ENCODE assay signal across 8 cellular contexts in the genomic region with DNA sequence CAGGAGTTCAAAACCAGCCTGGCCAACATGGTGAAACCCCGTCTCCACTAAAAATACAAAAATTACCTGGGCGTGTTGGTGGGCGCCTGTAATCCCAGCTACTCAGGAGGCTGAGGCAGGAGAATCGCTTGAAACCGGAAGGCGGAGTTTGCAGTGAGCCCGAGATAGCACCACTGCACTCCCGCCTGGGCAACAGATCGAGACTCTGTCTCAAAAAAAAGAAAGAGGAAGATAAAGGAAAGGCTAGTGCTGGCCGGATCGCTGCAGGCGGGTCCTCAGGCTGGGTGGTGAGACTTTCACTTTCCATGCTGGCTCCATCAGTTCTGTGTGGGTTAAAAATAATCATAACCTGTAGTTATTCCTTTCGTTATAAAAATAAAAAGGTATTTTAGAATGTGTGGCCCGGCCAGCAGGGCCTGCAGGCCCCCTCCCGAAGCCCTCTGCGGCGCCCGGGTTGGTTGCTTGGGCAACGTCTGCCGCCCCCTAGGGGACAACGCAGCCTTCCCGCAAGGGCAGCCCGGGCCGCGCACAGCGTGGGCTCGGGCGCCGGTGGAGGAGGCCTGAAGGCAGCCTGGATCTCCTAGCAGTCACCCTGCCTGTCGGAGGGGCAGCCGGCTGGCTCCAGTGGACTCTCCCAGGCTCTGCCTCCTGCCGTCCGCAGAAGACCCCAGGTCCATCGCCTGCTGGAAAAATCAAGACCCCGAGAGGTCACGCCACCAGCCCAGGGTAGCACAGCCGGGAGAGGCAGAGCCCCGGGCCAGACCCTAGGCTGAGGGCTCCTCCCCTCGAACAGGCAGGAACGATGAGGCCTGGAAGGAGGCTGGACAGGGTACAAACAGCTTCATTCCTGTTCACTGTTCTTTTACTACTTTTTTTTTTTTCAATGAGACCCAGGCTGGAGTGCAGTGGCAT. TPM values are rescaled to one million over a fixed set of nuclear protein-coding genes. Genes with fewer than 3 reads are reported as not detected.
A peak's percentile ranks its signal among the peaks of the same experiment; 100 is the strongest.
DNase-seq lines count a peak whose midpoint lies in the region; ATAC-seq and TF ChIP-seq lines count a peak whose summit lies in the region.

No MANE protein-coding gene starts in this region.

- POLR2A ChIA-PET in GM10248 (lab: Yijun Ruan, JAX) (interaction anchor here (0.6 kb wide), 1 partner anchor 168 kb away, joined by 3 read pairs; no protein-coding TSS in a partner anchor), HEK293T (lab: Yijun Ruan, JAX) (no interaction called here)

- no peaks in the 10 kb centered on the region for H3K27me3 ChIP-seq in foreskin keratinocyte

- DNase-seq in GM10248 (ENCODE audit: extremely low spot score) (peak; percentile 83), HEK293T (ENCODE audit: extremely low spot score) (peak; percentile 89), NOMO-1 treated with DMSO at 0.1 percent for 48 hours (lab: John Stamatoyannopoulos, UW; ENCODE audit: unreplicated experiment) (peak; percentile 77), activated T-helper 1 cell treated with Interleukin-2 at 50 U/mL for 16 hours (ENCODE audit: low read depth) (peak; percentile 60), foreskin keratinocyte (no peak), pons (ENCODE audit: low spot score) (peak; percentile 51), type B pancreatic cell (ENCODE audit: extremely low spot score, unreplicated experiment) (no peak), RKO (ENCODE audit: low spot score) (no peak)

- TF ChIP-seq CTCF in GM10248 (IDR thresholded peaks at IDR 0.05; ENCODE audit: control extremely low read depth, extremely low read depth, low read depth, missing control alignments) (peak; percentile 79), foreskin keratinocyte (conservative IDR thresholded peaks at IDR 0.05) (peak; percentile 61), type B pancreatic cell (conservative IDR thresholded peaks at IDR 0.05) (peak; percentile 81)

- no peaks in the 10 kb centered on the region for H3K27me3 Mint-ChIP-seq in type B pancreatic cell

- ATAC-seq in foreskin keratinocyte: peak; percentile 47

- no peak overlapping the region for H3K4me3 Mint-ChIP-seq in type B pancreatic cell

- no peak overlapping the region for H3K27ac ChIP-seq in foreskin keratinocyte

- CTCF ChIA-PET in GM10248 (lab: Yijun Ruan, JAX) (interaction anchor here (0.6 to 3.3 kb wide), 11 partner anchors 8 to 72 kb away, joined by 3 to 16 read pairs (median 5); no protein-coding TSS in a partner anchor), HEK293T (lab: Yijun Ruan, JAX) (interaction anchor here (0.9 kb wide), 1 partner anchor 9 kb away, joined by 3 read pairs; no protein-coding TSS in a partner anchor)

- H3K4me1 ChIP-seq in foreskin keratinocyte: peaks cover 10% of the 10 kb centered on the region

- no peaks in the 10 kb centered on the region for H3K9me3 Mint-ChIP-seq in type B pancreatic cell

- H3K27ac Mint-ChIP-seq in type B pancreatic cell: no peak overlapping the region

- H3K4me1 Mint-ChIP-seq in type B pancreatic cell (ENCODE audit: unreplicated experiment): no peaks in the 10 kb centered on the region

- no peaks in the 10 kb centered on the region for H3K36me3 Mint-ChIP-seq in type B pancreatic cell

TF ChIP-seq in HEK293T, 16 proteins besides CTCF, POLR2A, EP300 and RAD21:
- TF ChIP-seq L3MBTL2 (conservative IDR thresholded peaks at IDR 0.05): no peak
- no peak for TF ChIP-seq FOXM1 (IDR thresholded peaks at IDR 0.05; ENCODE audit: borderline replicate concordance)
- no peak for TF ChIP-seq SUZ12 (IDR thresholded peaks at IDR 0.05)
- TF ChIP-seq BHLHE40 (IDR thresholded peaks at IDR 0.05; ENCODE audit: borderline replicate concordance): no peak
- TF ChIP-seq SP1 (IDR thresholded peaks at IDR 0.05): no peak
- no peak for TF ChIP-seq TARDBP (IDR thresholded peaks at IDR 0.05)
- TF ChIP-seq NFRKB (IDR thresholded peaks at IDR 0.05): no peak
- no peak for TF ChIP-seq HDGF (IDR thresholded peaks at IDR 0.05; ENCODE audit: borderline replicate concordance)
- no peak for TF ChIP-seq ZNF384 (IDR thresholded peaks at IDR 0.05)
- TF ChIP-seq PKNOX1 (IDR thresholded peaks at IDR 0.05): no peak
- TF ChIP-seq FOXA1 (IDR thresholded peaks at IDR 0.05): no peak
- no peak for TF ChIP-seq CTBP1 (IDR thresholded peaks at IDR 0.05; ENCODE audit: borderline replicate concordance)
- no peak for TF ChIP-seq LEF1 (IDR thresholded peaks at IDR 0.05; ENCODE audit: borderline replicate concordance)
- TF ChIP-seq ELF4 (IDR thresholded peaks at IDR 0.05): no peak
- TF ChIP-seq ARNT (IDR thresholded peaks at IDR 0.05): no peak
- no peak for TF ChIP-seq FOXK2 (IDR thresholded peaks at IDR 0.05)

RNA-seq across cellular contexts. Expression of gene SLC25A47, which starts 5.0 kb away (rescaled TPM):
- total RNA-seq in foreskin keratinocyte (not detected in 2 replicates), type B pancreatic cell (ENCODE audit: low replicate concordance) (not detected in 2 replicates)
- not detected in 2 replicates for polyA plus RNA-seq in foreskin keratinocyte

RNA-seq across cellular contexts. Expression of gene SLC25A29, which starts 11.9 kb away (rescaled TPM):
- 10.5 and 12.0 TPM in 2 replicates for total RNA-seq in foreskin keratinocyte
- 12.8 and 13.2 TPM in 2 replicates for polyA plus RNA-seq in foreskin keratinocyte
- 72.8 and 101 TPM in 2 replicates for total RNA-seq in type B pancreatic cell (ENCODE audit: low replicate concordance)

RNA-seq across cellular contexts. Expression of gene WDR25, which starts 58.1 kb away (rescaled TPM):
- total RNA-seq in foreskin keratinocyte (7.0 and 7.6 TPM in 2 replicates), type B pancreatic cell (ENCODE audit: low replicate concordance) (9.6 and 11.3 TPM in 2 replicates)
- 6.2 and 6.4 TPM in 2 replicates for polyA plus RNA-seq in foreskin keratinocyte

Comparison
In these comparisons a context has a peak if more than half of its experiments do, and no peak if none do; other contexts are left out.
1. DNase-seq: peak in GM10248 (single experiment), HEK293T (single experiment), NOMO-1 treated with DMSO at 0.1 percent for 48 hours (single experiment), activated T-helper 1 cell treated with Interleukin-2 at 50 U/mL for 16 hours (single experiment) and pons (single experiment); none in foreskin keratinocyte (0 of 2), type B pancreatic cell (single experiment) and RKO (single experiment).
2. Peak in every context shown above with its lines, with median percentiles within 50 percentile points of each other: CTCF ChIP-seq.